In genomic region chr3:133023301-133023830, GRCh38 we compare ENCODE assay signal across 23 cellular contexts. TPM values are rescaled to one million over a fixed set of nuclear protein-coding genes. Genes with fewer than 3 reads are reported as not detected.
"Had no signal": no experiment of that assay in that cellular context is flagged by ENCODE, and none has a peak within 500 bp of the region (broad histone marks: within the 10 kb centered on the region; RNA-seq: fewer than 3 reads in every experiment).

No MANE protein-coding gene starts in this region.

- H3K9me3 ChIP-seq: SJSA1 had no signal

- DNase-seq: activated CD4-positive, alpha-beta memory T cell treated with anti-CD3 and anti-CD28 coated beads, Interleukin-2, amount 10 ng/mL, durations not matched to agents 7 days and 5 days; activated CD4-positive, alpha-beta T cell treated with anti-CD3 and anti-CD28 coated beads for 36 hours; activated CD4-positive, alpha-beta T cell treated with anti-CD3 and anti-CD28 coated beads, Interleukin-2, amount 50 U/mL, for 1 hour; activated gamma-delta T cell treated with Interleukin-2 at 50 U/mL for 16 hours; activated naive CD4-positive, alpha-beta T cell treated with anti-CD3 and anti-CD28 coated beads, Interleukin-2, amount 10 ng/mL, durations not matched to agents 7 days and 5 days; activated naive CD8-positive, alpha-beta T cell treated with anti-CD3 and anti-CD28 coated beads for 36 hours; activated T-cell treated with anti-CD3 and anti-CD28 coated beads for 4 hours; activated T-cell treated with anti-CD3 and anti-CD28 coated beads, Interleukin-2, amount 50 U/mL, for 48 hours; brain microvascular endothelial cell; Karpas-422; NCI-H1105 treated with DMSO at 0.1 percent for 48 hours; NCI-H1436 treated with DMSO at 0.1 percent for 48 hours; NCI-H187; NCI-H2081; NCI-H510A treated with DMSO at 0.1 percent for 48 hours; NCI-H69; PC-3; SHP77; WERI-Rb-1 had no signal

- H3K27me3 ChIP-seq: brain microvascular endothelial cell had no signal

- ATAC-seq: activated CD4-positive, alpha-beta T cell treated with anti-CD3 and anti-CD28 coated beads for 36 hours; activated T-helper 17 cell treated with anti-CD3 and anti-CD28 coated beads, Interleukin-2, amount 50 U/mL, for 72 hours; PC-3 had no signal

- FAIRE-seq: RCC 7860 had no signal

- H3K4me1 ChIP-seq: SJSA1 had no signal

- H3K36me3 ChIP-seq: brain microvascular endothelial cell, SJSA1, WERI-Rb-1 had no signal

- H3K4me3 ChIP-seq: SJSA1 had no signal

- H3K27ac ChIP-seq: brain microvascular endothelial cell, SJSA1, WERI-Rb-1 had no signal

RNA-seq across cellular contexts. Expression of gene TMEM108, which starts 14.8 kb away (rescaled TPM):
- total RNA-seq: activated CD4-positive, alpha-beta memory T cell treated with anti-CD3 and anti-CD28 coated beads, Interleukin-2, amount 10 ng/mL, durations not matched to agents 7 days and 5 days; activated CD4-positive, alpha-beta T cell treated with anti-CD3 and anti-CD28 coated beads for 36 hours; activated CD8-positive, alpha-beta memory T cell treated with anti-CD3 and anti-CD28 coated beads for 36 hours; activated naive CD8-positive, alpha-beta T cell treated with anti-CD3 and anti-CD28 coated beads for 36 hours; PC-3; SJSA1 had no signal
